In the genomic region with DNA sequence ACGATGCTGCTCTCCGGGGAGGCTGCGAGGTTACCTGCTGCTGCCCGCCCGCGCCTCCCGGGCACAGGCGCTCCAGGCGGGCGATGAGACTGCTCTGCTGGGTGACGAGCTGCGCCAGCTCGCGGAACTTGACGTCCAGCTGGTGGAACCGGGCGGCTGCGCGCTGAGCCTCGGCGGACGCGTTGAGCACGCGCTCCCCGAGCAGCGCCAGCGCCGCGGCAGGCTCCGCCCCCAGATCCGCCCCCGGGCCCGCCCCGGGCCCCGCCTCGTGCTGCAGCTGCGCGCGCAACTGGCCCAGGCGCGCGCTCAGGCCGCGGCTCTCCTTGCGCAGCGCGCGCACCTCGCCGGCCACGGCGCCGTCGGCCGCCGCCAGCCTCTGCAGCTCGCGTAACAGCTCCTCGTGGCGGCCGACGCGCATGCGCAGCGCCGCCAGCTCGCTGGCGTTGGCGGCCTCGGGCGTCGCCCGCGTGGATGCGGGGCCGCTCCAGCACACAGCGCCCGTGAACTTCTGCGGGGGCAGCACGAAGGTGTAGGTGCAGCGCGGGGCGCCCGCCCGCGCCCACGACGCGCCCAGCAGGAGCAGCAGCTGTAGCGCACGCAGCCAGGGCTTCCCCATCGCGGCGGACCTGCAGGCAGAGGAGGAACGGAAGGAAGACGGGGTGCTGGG, we compare ENCODE assay signal across 8 cellular contexts. TPM values are rescaled to one million over a fixed set of nuclear protein-coding genes. Genes with fewer than 3 reads are reported as not detected.
DNase-seq lines count a peak whose midpoint lies in the region; ATAC-seq and TF ChIP-seq lines count a peak whose summit lies in the region.

No MANE protein-coding gene starts in this region.

- H3K79me2 ChIP-seq in DOHH2 (ENCODE audit: control insufficient read depth, low read length) (peaks cover 4% of the 10 kb centered on the region), GM23338 (replicated peaks; ENCODE audit: insufficient read depth) (no peaks in the 10 kb centered on the region), Karpas-422 (ENCODE audit: low read length) (no peaks in the 10 kb centered on the region)

- H3K27ac ChIP-seq in DOHH2 (ENCODE audit: low read depth, low read length), result peak overlapping the region; percentile 43
- H3K27ac ChIP-seq in GM23338 (ENCODE audit: low read depth), result no peak overlapping the region
- no peak overlapping the region for H3K27ac ChIP-seq in Karpas-422 (ENCODE audit: low read length)
- H3K27ac ChIP-seq in neuronal stem cell (replicated peaks; ENCODE audit: low read length), result no peak overlapping the region
- H3K27ac ChIP-seq in stomach smooth muscle (ENCODE audit: low read length), result peak overlapping the region; percentile 66

- H3K4ac ChIP-seq in neuronal stem cell (ENCODE audit: low read length), result no peak overlapping the region

- peak overlapping the region; percentile 78 for H2BK12ac ChIP-seq in neuronal stem cell (ENCODE audit: low read length)

- H3K9me3 ChIP-seq in DOHH2 (ENCODE audit: control insufficient read depth, insufficient read depth, low read length) (no peaks in the 10 kb centered on the region), Karpas-422 (ENCODE audit: low read length) (no peaks in the 10 kb centered on the region), neuronal stem cell (replicated peaks in 1 of 2; ENCODE audit: control insufficient read depth in 2 of 2, insufficient read depth in 1 of 2, low read depth in 1 of 2, low read length in 2 of 2) (peaks cover 5 to 7% of the 10 kb centered on the region in 2 donors), stomach smooth muscle (ENCODE audit: control insufficient read depth in 2 of 2, low read length in 2 of 2) (no peaks in the 10 kb centered on the region)

- H3K4me3 Mint-ChIP-seq in GM23338, result peak overlapping the region; percentile 47; the same call in 2 of the 3 replicates

- H4K20me1 ChIP-seq in DOHH2 (ENCODE audit: control insufficient read depth, insufficient read depth, low read depth, low read length) (no peaks in the 10 kb centered on the region), GM23338 (replicated peaks; ENCODE audit: insufficient read depth) (no peaks in the 10 kb centered on the region), Karpas-422 (ENCODE audit: insufficient read depth, low read depth, low read length) (no peaks in the 10 kb centered on the region)

- no peaks in the 10 kb centered on the region for H3K79me1 ChIP-seq in neuronal stem cell (ENCODE audit: low read depth, low read length)

- H4K8ac ChIP-seq in neuronal stem cell (ENCODE audit: low read depth, low read length), result peak overlapping the region; percentile 100

- peak; percentile 80 for ATAC-seq in GM23338

- H3K9ac ChIP-seq in Karpas-422 (ENCODE audit: low read length) (peak overlapping the region; percentile 80), neuronal stem cell (ENCODE audit: low read depth, low read length, poor library complexity) (peak overlapping the region; percentile 89), stomach smooth muscle (ENCODE audit: low read length in 2 of 2) (peak overlapping the region in 1 of 2 donors; percentile 67)

- peak overlapping the region; percentile 89 for H4K91ac ChIP-seq in neuronal stem cell (ENCODE audit: low read depth, low read length, poor library complexity)

- peaks cover 2% of the 10 kb centered on the region; the same call in 2 of the 3 replicates for H3K4me1 Mint-ChIP-seq in GM23338

- H3K27me3 ChIP-seq in DOHH2 (ENCODE audit: control insufficient read depth, low read length) (no peaks in the 10 kb centered on the region), GM23338 (ENCODE audit: insufficient read depth) (peaks cover 29% of the 10 kb centered on the region), Karpas-422 (ENCODE audit: low read length) (no peaks in the 10 kb centered on the region), neuronal stem cell (ENCODE audit: control insufficient read depth in 3 of 3, insufficient read depth in 3 of 3, low read depth in 1 of 3, low read length in 3 of 3) (peaks cover 0 to 25% (median 0%) of the 10 kb centered on the region in 3 experiments), stomach smooth muscle (ENCODE audit: control insufficient read depth in 1 of 2, insufficient read depth in 2 of 2, low read length in 2 of 2) (no peaks in the 10 kb centered on the region)

- peaks cover 13% of the 10 kb centered on the region for H3F3A ChIP-seq in DOHH2 (ENCODE audit: control insufficient read depth, insufficient read depth)
- peaks cover 5% of the 10 kb centered on the region for H3F3A ChIP-seq in GM23338 (replicated peaks; ENCODE audit: low read depth)

- peaks cover 63% of the 10 kb centered on the region for H3K4me1 ChIP-seq in DOHH2 (ENCODE audit: control insufficient read depth, low read length)
- no peaks in the 10 kb centered on the region; the same call in 1 of the 2 replicates for H3K4me1 ChIP-seq in GM23338 (ENCODE audit: insufficient read depth)
- H3K4me1 ChIP-seq in Karpas-422 (ENCODE audit: low read length), result peaks cover 15% of the 10 kb centered on the region
- H3K4me1 ChIP-seq in neuronal stem cell (ENCODE audit: control insufficient read depth in 2 of 2, insufficient read depth in 1 of 2, low read depth in 1 of 2, low read length in 2 of 2), result peaks cover 0 to 3% of the 10 kb centered on the region in 2 donors
- H3K4me1 ChIP-seq in stomach smooth muscle (ENCODE audit: control insufficient read depth, insufficient read depth, low read length), result peaks cover 15% of the 10 kb centered on the region

- no peak overlapping the region for H2BK120ac ChIP-seq in neuronal stem cell (ENCODE audit: low read depth, low read length)

- no peaks in the 10 kb centered on the region; the same call in 2 of the 3 replicates for H3K9me3 Mint-ChIP-seq in GM23338

- H3K14ac ChIP-seq in neuronal stem cell (ENCODE audit: low read length), result peak overlapping the region; percentile 98

- peaks cover 31% of the 10 kb centered on the region for H3K27me3 Mint-ChIP-seq in GM23338 (ENCODE audit: insufficient read depth, low read depth, poor library complexity)

- H3K27ac Mint-ChIP-seq in GM23338, result no peak overlapping the region

- H2AFZ ChIP-seq in GM23338 (peak overlapping the region; percentile 91), Karpas-422 (ENCODE audit: low read length) (peak overlapping the region; percentile 84), neuronal stem cell (ENCODE audit: low read length) (peak overlapping the region; percentile 94)

- no peaks in the 10 kb centered on the region for H3K9me2 ChIP-seq in DOHH2 (replicated peaks; ENCODE audit: control insufficient read depth, low read length)
- H3K9me2 ChIP-seq in GM23338 (ENCODE audit: insufficient read depth), result no peaks in the 10 kb centered on the region
- no peaks in the 10 kb centered on the region for H3K9me2 ChIP-seq in Karpas-422 (replicated peaks; ENCODE audit: insufficient read depth, low read length)

- peak overlapping the region; percentile 94 for H3K4me2 ChIP-seq in DOHH2 (ENCODE audit: low read length)
- H3K4me2 ChIP-seq in GM23338, result peak overlapping the region; percentile 86
- H3K4me2 ChIP-seq in Karpas-422 (ENCODE audit: low read depth, low read length, poor library complexity, severe bottlenecking), result peak overlapping the region; percentile 72
- H3K4me2 ChIP-seq in neuronal stem cell (ENCODE audit: insufficient read depth, low read length, poor library complexity, severe bottlenecking), result peak overlapping the region; percentile 68

- H3K36me3 Mint-ChIP-seq in GM23338 (ENCODE audit: low read depth), result peaks cover 11% of the 10 kb centered on the region

- H3K36me3 ChIP-seq in DOHH2 (ENCODE audit: control insufficient read depth, low read length) (peaks cover 15% of the 10 kb centered on the region), GM23338 (ENCODE audit: insufficient read depth) (no peaks in the 10 kb centered on the region), Karpas-422 (ENCODE audit: insufficient read depth, low read length) (no peaks in the 10 kb centered on the region), neuronal stem cell (replicated peaks in 1 of 2; ENCODE audit: control insufficient read depth in 2 of 2, insufficient read depth in 2 of 2, low read length in 2 of 2) (no peaks in the 10 kb centered on the region), stomach smooth muscle (ENCODE audit: control insufficient read depth in 2 of 2, insufficient read depth in 2 of 2, low read length in 2 of 2) (peaks cover 0 to 5% of the 10 kb centered on the region in 2 donors)

- no CpG with 5 or more reads among the region's 97 CpGs for WGBS in neuronal stem cell (ENCODE audit: extremely low coverage in 2 of 2, insufficient read length in 2 of 2, insufficient replicate concordance in 1 of 2), 2 donors

- H3K23ac ChIP-seq in neuronal stem cell (ENCODE audit: low read depth, low read length, poor library complexity), result peak overlapping the region; percentile 97

- H2BK15ac ChIP-seq in neuronal stem cell (ENCODE audit: low read length), result peak overlapping the region; percentile 97

- no peak overlapping the region for H2BK5ac ChIP-seq in neuronal stem cell (ENCODE audit: low read length)

- no peak overlapping the region for H2AK5ac ChIP-seq in neuronal stem cell (ENCODE audit: low read depth, low read length)

- peak overlapping the region; percentile 99 for H3K18ac ChIP-seq in neuronal stem cell (ENCODE audit: low read length)

- DNase-seq in GM23338 (ENCODE audit: low spot score) (peak; percentile 87), Karpas-422 (peak; percentile 97), RPMI8226 (peak; percentile 96), fibroblast of villous mesenchyme (ENCODE audit: low read depth) (peak; percentile 91), neuronal stem cell (ENCODE audit: low spot score) (peak; percentile 83)
- DNase-seq in activated effector memory CD4-positive, alpha-beta T cell treated with anti-CD3 and anti-CD28 coated beads, Interleukin-2, amount 50 U/mL, for 16 hours, result peak; percentile 96

- no peak for TF ChIP-seq CTCF in DOHH2 (IDR thresholded peaks at IDR 0.05; ENCODE audit: low read depth, low read length, poor library complexity, severe bottlenecking)
- no peak for TF ChIP-seq CTCF in GM23338 (conservative IDR thresholded peaks at IDR 0.05; ENCODE audit: low read depth in 2 of 2)
- TF ChIP-seq CTCF in fibroblast of villous mesenchyme (IDR thresholded peaks at IDR 0.05; ENCODE audit: insufficient read depth, low read depth, low read length), result no peak

- peak overlapping the region; percentile 75 for H3K4me3 ChIP-seq in DOHH2 (ENCODE audit: low read length)
- peak overlapping the region; percentile 55 for H3K4me3 ChIP-seq in GM23338
- peak overlapping the region; percentile 57; the same call in 1 of the 2 replicates for H3K4me3 ChIP-seq in Karpas-422 (ENCODE audit: low read length)
- peak overlapping the region; percentile 57 for H3K4me3 ChIP-seq in fibroblast of villous mesenchyme (ENCODE audit: low read depth, low read length)
- H3K4me3 ChIP-seq in neuronal stem cell (ENCODE audit: low read length in 2 of 2), result peak overlapping the region; percentile 39 to 76
- peak overlapping the region; percentile 53 to 70 for H3K4me3 ChIP-seq in stomach smooth muscle (ENCODE audit: low read length in 2 of 2)

RNA-seq across cellular contexts. Expression of gene ANGPTL6, which starts 6.4 kb away (rescaled TPM):
- total RNA-seq in GM23338 (2014; rRNA removed; shearing (Covaris generic)), result not detected in 2 replicates
- polyA plus RNA-seq in GM23338 (2016; fragmentation: Nextera tagmentation; extraction: Ambion mirVana), result 0.17 TPM in 1 of 2 replicates, not detected in the other
- total RNA-seq in Karpas-422 (2014; rRNA removed; shearing (Covaris generic); ENCODE audit: low replicate concordance), result 7.3 and 8.3 TPM in 2 replicates
- total RNA-seq in fibroblast of villous mesenchyme, result under 0.01 TPM in 1 of 2 replicates, not detected in the other
- not detected for polyA plus RNA-seq in neuronal stem cell (2013, experiment 1 of 2)
- polyA plus RNA-seq in neuronal stem cell (2013, experiment 2 of 2), result not detected

RNA-seq across cellular contexts. Expression of gene SHFL, which starts 10.0 kb away (rescaled TPM):
- total RNA-seq in GM23338 (2014; rRNA removed; shearing (Covaris generic)), result 21.9 and 31.7 TPM in 2 replicates
- polyA plus RNA-seq in GM23338 (2016; fragmentation: Nextera tagmentation; extraction: Ambion mirVana), result 32.1 and 33.6 TPM in 2 replicates
- total RNA-seq in Karpas-422 (2014; rRNA removed; shearing (Covaris generic); ENCODE audit: low replicate concordance), result 29.0 and 55.3 TPM in 2 replicates
- 24.2 and 25.9 TPM in 2 replicates for total RNA-seq in fibroblast of villous mesenchyme
- polyA plus RNA-seq in neuronal stem cell (2013, experiment 1 of 2), result 0.77 TPM
- polyA plus RNA-seq in neuronal stem cell (2013, experiment 2 of 2), result 0.71 TPM

RNA-seq across cellular contexts. Expression of gene PPAN, which starts 10.1 kb away (rescaled TPM):
- total RNA-seq in GM23338 (2014; rRNA removed; shearing (Covaris generic)), result 56.5 and 71.8 TPM in 2 replicates
- 76.9 and 81.9 TPM in 2 replicates for polyA plus RNA-seq in GM23338 (2016; fragmentation: Nextera tagmentation; extraction: Ambion mirVana)
- total RNA-seq in Karpas-422 (2014; rRNA removed; shearing (Covaris generic); ENCODE audit: low replicate concordance), result 30.4 and 77.1 TPM in 2 replicates
- total RNA-seq in fibroblast of villous mesenchyme, result 23.8 and 28.1 TPM in 2 replicates
- 16.9 TPM for polyA plus RNA-seq in neuronal stem cell (2013, experiment 1 of 2)
- 18.4 TPM for polyA plus RNA-seq in neuronal stem cell (2013, experiment 2 of 2)

RNA-seq across cellular contexts. Expression of gene P2RY11, which starts 15.4 kb away (rescaled TPM):
- 1.2 and 4.0 TPM in 2 replicates for total RNA-seq in GM23338 (2014; rRNA removed; shearing (Covaris generic))
- polyA plus RNA-seq in GM23338 (2016; fragmentation: Nextera tagmentation; extraction: Ambion mirVana), result 3.4 and 4.3 TPM in 2 replicates
- 1.7 and 6.1 TPM in 2 replicates for total RNA-seq in Karpas-422 (2014; rRNA removed; shearing (Covaris generic); ENCODE audit: low replicate concordance)
- 0.43 and 1.9 TPM in 2 replicates for total RNA-seq in fibroblast of villous mesenchyme
- 4.2 TPM for polyA plus RNA-seq in neuronal stem cell (2013, experiment 1 of 2)
- polyA plus RNA-seq in neuronal stem cell (2013, experiment 2 of 2), result 3.9 TPM

RNA-seq across cellular contexts. Expression of gene EIF3G, which starts 23.6 kb away (rescaled TPM):
- total RNA-seq in GM23338 (2014; rRNA removed; shearing (Covaris generic)), result 299 and 328 TPM in 2 replicates
- polyA plus RNA-seq in GM23338 (2016; fragmentation: Nextera tagmentation; extraction: Ambion mirVana), result 238 and 244 TPM in 2 replicates
- total RNA-seq in Karpas-422 (2014; rRNA removed; shearing (Covaris generic); ENCODE audit: low replicate concordance), result 281 and 602 TPM in 2 replicates
- 244 and 264 TPM in 2 replicates for total RNA-seq in fibroblast of villous mesenchyme
- 165 TPM for polyA plus RNA-seq in neuronal stem cell (2013, experiment 1 of 2)
- polyA plus RNA-seq in neuronal stem cell (2013, experiment 2 of 2), result 159 TPM

Comparison
In these comparisons a context has a peak if more than half of its experiments do, and no peak if none do; other contexts are left out.
1. H3K27ac ChIP-seq: peak in DOHH2 (single experiment) and stomach smooth muscle (single experiment); none in GM23338 (single experiment), Karpas-422 (single experiment) and neuronal stem cell (single experiment).
2. Peak in every context shown above with its lines, with median percentiles within 50 percentile points of each other: H3K4me2 ChIP-seq, H3K4me3 ChIP-seq, DNase-seq and H2AFZ ChIP-seq.